ENCODE assay signal across 32 cellular contexts in the genomic region with DNA sequence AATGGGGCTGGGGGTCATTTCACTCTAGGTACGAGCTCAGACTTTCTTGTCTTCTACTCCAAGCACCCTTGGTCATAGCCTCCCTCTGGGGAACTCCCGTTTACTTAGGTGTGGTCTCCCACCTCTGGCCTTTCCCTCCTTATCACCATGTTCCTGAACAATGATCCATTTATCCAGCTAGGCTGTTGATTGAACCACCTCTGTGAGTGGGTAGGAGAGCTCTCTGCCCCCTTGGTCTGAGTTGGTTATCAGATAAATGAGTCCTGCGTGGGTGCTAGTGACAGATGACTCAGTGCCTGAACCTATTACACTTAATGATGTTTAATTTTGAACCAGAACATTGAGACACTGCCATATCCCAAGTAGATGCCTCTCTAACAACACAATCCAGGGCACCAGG. TPM values are rescaled to one million over a fixed set of nuclear protein-coding genes. Genes with fewer than 3 reads are reported as not detected.
A peak's percentile ranks its signal among the peaks of the same experiment; 100 is the strongest.
DNase-seq lines count a peak whose midpoint lies in the region; ATAC-seq and TF ChIP-seq lines count a peak whose summit lies in the region.
"Had no signal": no experiment of that assay in that cellular context is flagged by ENCODE, and none has a peak within 500 bp of the region (broad histone marks: within the 10 kb centered on the region; RNA-seq: fewer than 3 reads in every experiment).

No MANE protein-coding gene starts in this region.

- H3K27me3 Mint-ChIP-seq in Caco-2 (ENCODE audit: insufficient read depth, unreplicated experiment): no peaks in the 10 kb centered on the region
- H3K27me3 Mint-ChIP-seq: brain, type B pancreatic cell had no signal

- H3K4me1 ChIP-seq in mucosa of descending colon (ENCODE audit: low read depth) (peaks cover 20% of the 10 kb centered on the region), transverse colon (peaks cover 2 to 49% (median 29%) of the 10 kb centered on the region in 4 donors), Caco-2 (0 out of 2 replicates have a peak, but pooled peaks cover under 1% of the 10 kb centered on the region)

- WGBS in transverse colon (ENCODE audit: low coverage in 1 of 2), 2 donors: 39 to 68% methylated on average over 3 of the region's 3 CpGs

- BruUV-seq in Caco-2 (replicated peaks; lab: Mats Ljungman, UMichigan): no TSS peak

- H3K9me3 ChIP-seq in mucosa of descending colon (no peaks in the 10 kb centered on the region), transverse colon (no peaks in the 10 kb centered on the region), Caco-2 (no peaks in the 10 kb centered on the region)
- H3K9me3 ChIP-seq: left ventricle myocardium inferior, right atrium auricular region had no signal

- H3K27me3 ChIP-seq in transverse colon: no peaks in the 10 kb centered on the region
- H3K27me3 ChIP-seq in Caco-2 (replicated peaks; ENCODE audit: control insufficient read depth, insufficient read depth, low read length): no peaks in the 10 kb centered on the region
- H3K27me3 ChIP-seq: right atrium auricular region had no signal

- no peak overlapping the region for H3K27ac Mint-ChIP-seq in Caco-2 (ENCODE audit: unreplicated experiment)
- H3K27ac Mint-ChIP-seq: brain; H9; natural killer cell treated with Interleukin-12 subunit alpha and Interleukin-12 subunit beta and Interleukin-15 and Interleukin-18, amount 100 ng/mL, for 72 hours had no signal

- H3K36me3 ChIP-seq in mucosa of descending colon (ENCODE audit: low read depth): no peaks in the 10 kb centered on the region
- no peaks in the 10 kb centered on the region for H3K36me3 ChIP-seq in transverse colon
- no peaks in the 10 kb centered on the region for H3K36me3 ChIP-seq in Caco-2 (ENCODE audit: control insufficient read depth, insufficient read depth, low read length)
- H3K36me3 ChIP-seq: left ventricle myocardium inferior, right atrium auricular region had no signal

- TF ChIP-seq CTCF in mucosa of descending colon (IDR thresholded peaks at IDR 0.05) (no peak), transverse colon (IDR thresholded peaks at IDR 0.05) (no peak), Caco-2 (IDR thresholded peaks at IDR 0.05; ENCODE audit: insufficient read depth in 1 of 2, low read depth in 1 of 2, low read length in 1 of 2, severe bottlenecking in 1 of 2, unreplicated experiment in 1 of 2) (no peak)

- DNase-seq in SW480 (ENCODE audit: low spot score) (peak; percentile 28), mucosa of descending colon (peak in 1 of 3 donors; percentile 59), transverse colon (peak; percentile 39), OCI-M2 (lab: John Stamatoyannopoulos, UW; ENCODE audit: unreplicated experiment) (no peak), Caco-2 (no peak)
- no peak for DNase-seq in stimulated activated CD4-positive, alpha-beta T cell treated with anti-CD3 and anti-CD28 coated beads, Interleukin-4, amount 100 ng/mL, for 4 hours
- DNase-seq: activated CD4-positive, alpha-beta T cell treated with anti-CD3 and anti-CD28 coated beads, Interleukin-2, amount 50 U/mL, for 1 hour; activated T-cell treated with anti-CD3 and anti-CD28 coated beads, Interleukin-2, amount 50 U/mL, for 4 hours; cerebellar nuclear complex; H9; Kasumi-1; left ventricle myocardium inferior; MV-4-11; NCI-H1436 treated with DMSO at 0.1 percent for 48 hours; NCI-H510A treated with DMSO at 0.1 percent for 48 hours; SIG-M5; stimulated activated CD4-positive, alpha-beta T cell treated with anti-CD3 and anti-CD28 coated beads, Interleukin-2, amount 100 ng/mL, for 24 hours; SW 1271; T1000 had no signal

- peak; percentile 11 for TF ChIP-seq POLR2A in GM18951 (IDR thresholded peaks at IDR 0.05; ENCODE audit: extremely low read depth, insufficient read depth, insufficient read length)
- TF ChIP-seq POLR2A in transverse colon (IDR thresholded peaks at IDR 0.05): no peak

- no peaks in the 10 kb centered on the region for H3K36me3 Mint-ChIP-seq in Caco-2 (ENCODE audit: insufficient read depth, unreplicated experiment)
- H3K36me3 Mint-ChIP-seq: brain; natural killer cell treated with Interleukin-12 subunit alpha and Interleukin-12 subunit beta and Interleukin-15 and Interleukin-18, amount 100 ng/mL, for 72 hours had no signal

- POLR2A ChIA-PET in Caco-2 (lab: Charles Lee): no interaction called here

- H3K4me1 Mint-ChIP-seq in Caco-2 (ENCODE audit: low read depth, unreplicated experiment): peaks cover under 1% of the 10 kb centered on the region

- H3K4me3 ChIP-seq in mucosa of descending colon (no peak overlapping the region), transverse colon (no peak overlapping the region), Caco-2 (ENCODE audit: low read depth, low read length) (no peak overlapping the region)
- H3K4me3 ChIP-seq: left ventricle myocardium inferior, right atrium auricular region had no signal

- CTCF ChIA-PET in Caco-2 (lab: Charles Lee): no interaction called here

- H3K9me3 Mint-ChIP-seq in Caco-2 (ENCODE audit: unreplicated experiment): no peaks in the 10 kb centered on the region
- H3K9me3 Mint-ChIP-seq: activated T-cell treated with anti-CD3 and anti-CD28 coated beads, Interleukin-2, amount 50 U/mL, for 4 hours; brain; H9; natural killer cell treated with Interleukin-12 subunit alpha and Interleukin-12 subunit beta and Interleukin-15 and Interleukin-18, amount 100 ng/mL, for 72 hours; type B pancreatic cell had no signal

- no peak overlapping the region for H3K4me3 Mint-ChIP-seq in Caco-2 (ENCODE audit: unreplicated experiment)
- H3K4me3 Mint-ChIP-seq: activated T-cell treated with anti-CD3 and anti-CD28 coated beads, Interleukin-2, amount 50 U/mL, for 4 hours; brain; H9; natural killer cell treated with Interleukin-12 subunit alpha and Interleukin-12 subunit beta and Interleukin-15 and Interleukin-18, amount 100 ng/mL, for 72 hours; type B pancreatic cell had no signal

- intact Hi-C loops in mucosa of descending colon (cut with DNase I, micrococcal nuclease): no loop called here
- intact Hi-C loops in transverse colon (cut with DNase I; ENCODE audit: low total_unique reads): no loop called here
- intact Hi-C loops in Caco-2 (cut with micrococcal nuclease; ENCODE audit: unreplicated experiment): no loop called here

- H3K27ac ChIP-seq in transverse colon: peak overlapping the region; percentile 36 to 72 (median 70)
- H3K27ac ChIP-seq: C4-2B, left ventricle myocardium inferior, right atrium auricular region had no signal

- no peak for TF ChIP-seq EP300 in transverse colon (IDR thresholded peaks at IDR 0.05; ENCODE audit: low read depth)

- in situ Hi-C loops in GM18951 (cut with MboI; ENCODE audit: low sequenced_read_pairs, unreplicated experiment): no loop called here
- in situ Hi-C loops in transverse colon (cut with MboI; ENCODE audit: low pct_ligation_motif_present in 1 of 4, low pct_unique_long_range_greater_than_20kb in 1 of 4, low sequenced_read_pairs in 3 of 4): no loop called here

- peak; percentile 92 for ATAC-seq in mucosa of descending colon
- ATAC-seq: activated T-cell treated with anti-CD3 and anti-CD28 coated beads, Interleukin-2, amount 50 U/mL, for 4 hours; natural killer cell treated with Interleukin-12 subunit alpha and Interleukin-12 subunit beta and Interleukin-15 and Interleukin-18, amount 100 ng/mL, for 72 hours; Panc1 had no signal

RNA-seq across cellular contexts. Expression of gene BLNK, which starts 9.4 kb away (rescaled TPM):
- total RNA-seq in mucosa of descending colon: 10 to 100 TPM; 13.2 to 45.7 (median 30.4) TPM
- total RNA-seq in transverse colon: 10 to 100 TPM in 2 of 4 donors, 1 to 10 TPM in 2; 5.6 to 21.8 (median 12.0) TPM
- total RNA-seq in Caco-2 (2022): 0.30 and 0.36 TPM in 2 replicates
- total RNA-seq: Daoy, H9, HT1080 had no signal

RNA-seq across cellular contexts. Expression of gene DNTT, which starts 42.3 kb away (rescaled TPM):
- not detected for total RNA-seq in mucosa of descending colon
- not detected for total RNA-seq in transverse colon
- not detected in 2 replicates for total RNA-seq in Caco-2 (2022)
- total RNA-seq: activated T-cell treated with anti-CD3 and anti-CD28 coated beads, Interleukin-2, amount 50 U/mL, for 4 hours; Daoy; fibroblast of lung; H9; HT1080; left ventricle myocardium inferior; mesenteric fat pad; natural killer cell treated with Interleukin-12 subunit alpha and Interleukin-12 subunit beta and Interleukin-15 and Interleukin-18, amount 100 ng/mL, for 72 hours; osteoblast; right atrium auricular region; subcutaneous adipose tissue had no signal

Comparison
In these comparisons a context has a peak if more than half of its experiments do, and no peak if none do; other contexts are left out.
1. DNase-seq: peak in SW480 (single experiment) and transverse colon (single experiment); none in OCI-M2 (single experiment), Caco-2 (0 of 2) and stimulated activated CD4-positive, alpha-beta T cell treated with anti-CD3 and anti-CD28 coated beads, Interleukin-4, amount 100 ng/mL, for 4 hours (0 of 2).